In the genomic region with DNA sequence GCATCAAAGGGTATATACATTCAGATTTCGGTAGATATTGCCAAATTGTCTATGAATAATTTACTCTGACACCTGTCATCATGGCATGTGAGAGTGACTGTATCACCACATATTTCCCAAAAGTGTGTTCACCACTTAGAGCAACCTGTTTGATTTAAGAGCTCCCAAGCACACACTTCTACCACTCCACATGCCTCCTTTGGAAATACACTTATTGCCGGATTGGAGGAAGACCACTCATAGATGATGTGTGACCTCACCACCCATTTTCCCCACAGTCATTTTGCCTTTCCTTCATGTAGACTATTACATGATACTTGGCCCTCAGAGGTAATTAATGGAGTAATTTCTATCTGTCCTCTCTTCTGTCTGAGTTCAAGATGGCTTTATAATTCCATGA, we compare ENCODE assay signal across 7 cellular contexts.
"Had no signal": no experiment of that assay in that cellular context is flagged by ENCODE, and none has a peak within 500 bp of the region (broad histone marks: within the 10 kb centered on the region; RNA-seq: fewer than 3 reads in every experiment).

No MANE protein-coding gene starts in this region.

- H3K4me3 ChIP-seq: K562 had no signal

- H3K27ac ChIP-seq: HL-60, KMS-11 had no signal

- ATAC-seq: HepG2, K562 had no signal

- DNase-seq: IMR-90, KBM-7, KG1 had no signal
